ENCODE assay signal across 1 cellular context in the genomic region with DNA sequence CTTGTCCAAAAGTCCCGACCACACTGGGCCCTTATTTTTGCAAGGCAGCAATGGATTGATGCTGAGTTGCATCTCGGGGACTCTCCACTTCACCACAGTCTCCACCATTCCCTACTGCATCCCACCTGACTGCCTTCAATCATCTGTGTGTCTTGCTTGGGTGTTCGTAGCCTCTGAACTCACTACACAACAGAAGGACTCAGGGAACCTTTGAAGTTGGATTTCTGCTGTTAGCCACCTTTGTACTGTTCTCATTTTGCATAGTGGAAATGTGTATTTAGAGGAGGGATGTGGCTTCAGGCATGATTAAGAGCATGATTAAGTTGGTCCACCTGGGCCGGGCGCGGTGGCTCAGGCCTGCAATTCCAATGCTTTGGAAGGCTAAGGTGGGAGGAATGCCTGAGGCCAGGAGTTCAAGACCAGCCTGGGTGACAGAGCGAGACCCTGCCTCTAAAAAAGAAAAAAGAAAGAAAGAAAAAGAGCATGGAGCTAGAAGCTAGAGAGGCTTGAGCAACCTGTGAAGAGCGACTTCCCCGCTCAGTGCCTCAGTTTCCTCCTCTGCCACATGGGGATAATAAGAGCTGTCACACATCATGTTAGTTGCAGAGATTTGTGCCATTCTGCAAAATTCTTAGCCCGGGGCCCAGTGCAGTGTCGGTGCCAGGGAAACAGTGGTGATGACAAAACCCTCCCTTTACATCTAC.
TF ChIP-seq lines count a peak whose summit lies in the region.

No MANE protein-coding gene starts in this region.

TF ChIP-seq in HepG2, 621 proteins besides CTCF, POLR2A, EP300 and RAD21 (continued from another document and continues in another):
- TF ChIP-seq, protein P1, sequence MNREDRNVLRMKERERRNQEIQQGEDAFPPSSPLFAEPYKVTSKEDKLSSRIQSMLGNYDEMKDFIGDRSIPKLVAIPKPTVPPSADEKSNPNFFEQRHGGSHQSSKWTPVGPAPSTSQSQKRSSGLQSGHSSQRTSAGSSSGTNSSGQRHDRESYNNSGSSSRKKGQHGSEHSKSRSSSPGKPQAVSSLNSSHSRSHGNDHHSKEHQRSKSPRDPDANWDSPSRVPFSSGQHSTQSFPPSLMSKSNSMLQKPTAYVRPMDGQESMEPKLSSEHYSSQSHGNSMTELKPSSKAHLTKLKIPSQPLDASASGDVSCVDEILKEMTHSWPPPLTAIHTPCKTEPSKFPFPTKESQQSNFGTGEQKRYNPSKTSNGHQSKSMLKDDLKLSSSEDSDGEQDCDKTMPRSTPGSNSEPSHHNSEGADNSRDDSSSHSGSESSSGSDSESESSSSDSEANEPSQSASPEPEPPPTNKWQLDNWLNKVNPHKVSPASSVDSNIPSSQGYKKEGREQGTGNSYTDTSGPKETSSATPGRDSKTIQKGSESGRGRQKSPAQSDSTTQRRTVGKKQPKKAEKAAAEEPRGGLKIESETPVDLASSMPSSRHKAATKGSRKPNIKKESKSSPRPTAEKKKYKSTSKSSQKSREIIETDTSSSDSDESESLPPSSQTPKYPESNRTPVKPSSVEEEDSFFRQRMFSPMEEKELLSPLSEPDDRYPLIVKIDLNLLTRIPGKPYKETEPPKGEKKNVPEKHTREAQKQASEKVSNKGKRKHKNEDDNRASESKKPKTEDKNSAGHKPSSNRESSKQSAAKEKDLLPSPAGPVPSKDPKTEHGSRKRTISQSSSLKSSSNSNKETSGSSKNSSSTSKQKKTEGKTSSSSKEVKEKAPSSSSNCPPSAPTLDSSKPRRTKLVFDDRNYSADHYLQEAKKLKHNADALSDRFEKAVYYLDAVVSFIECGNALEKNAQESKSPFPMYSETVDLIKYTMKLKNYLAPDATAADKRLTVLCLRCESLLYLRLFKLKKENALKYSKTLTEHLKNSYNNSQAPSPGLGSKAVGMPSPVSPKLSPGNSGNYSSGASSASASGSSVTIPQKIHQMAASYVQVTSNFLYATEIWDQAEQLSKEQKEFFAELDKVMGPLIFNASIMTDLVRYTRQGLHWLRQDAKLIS (CRISPR knock-in tag; IDR thresholded peaks at IDR 0.05), result peak; percentile 67
- TF ChIP-seq CREM (IDR thresholded peaks at IDR 0.05) (no peak; the same call in 1 of the 2 replicates), CREM (CRISPR knock-in tag; IDR thresholded peaks at IDR 0.05) (no peak), AGO1 (IDR thresholded peaks at IDR 0.05; ENCODE audit: low read depth, low read length, poor library complexity, severe bottlenecking) (no peak), SOX13 (IDR thresholded peaks at IDR 0.05) (peak; percentile 38; the same call in 1 of the 2 replicates), SOX13 (CRISPR knock-in tag; conservative IDR thresholded peaks at IDR 0.05 in 1 of 2, IDR thresholded peaks at IDR 0.05 in 1 of 2) (peak; percentile 57 to 95; a peak in 2 of 4 replicates), ELF3 (CRISPR knock-in tag; IDR thresholded peaks at IDR 0.05) (peak; percentile 85), HIVEP1 (CRISPR knock-in tag; IDR thresholded peaks at IDR 0.05) (peak; percentile 38; the same call in 1 of the 2 replicates), KMT2B (CRISPR knock-in tag; IDR thresholded peaks at IDR 0.05) (peak; percentile 40; the same call in 1 of the 2 replicates), ETV5 (CRISPR knock-in tag; IDR thresholded peaks at IDR 0.05; ENCODE audit: borderline replicate concordance) (peak; percentile 80), BORCS8-MEF2B (CRISPR knock-in tag; IDR thresholded peaks at IDR 0.05) (peak; percentile 83), ZNF747 (CRISPR knock-in tag; IDR thresholded peaks at IDR 0.05; ENCODE audit: borderline replicate concordance) (no peak; the same call in 1 of the 2 replicates), IRX3 (CRISPR knock-in tag; IDR thresholded peaks at IDR 0.05; ENCODE audit: borderline replicate concordance, low read depth) (no peak), PHF8 (CRISPR knock-in tag; IDR thresholded peaks at IDR 0.05) (peak; percentile 26), ZNF225 (CRISPR knock-in tag; IDR thresholded peaks at IDR 0.05) (no peak), ZSCAN31 (CRISPR knock-in tag; IDR thresholded peaks at IDR 0.05; ENCODE audit: low read depth) (peak; percentile 69), GATA4 (IDR thresholded peaks at IDR 0.05; ENCODE audit: borderline replicate concordance, low read depth) (peak; percentile 71; the same call in 1 of the 2 replicates), ZNF883 (CRISPR knock-in tag; IDR thresholded peaks at IDR 0.05; ENCODE audit: not compliant biosample characterization) (no peak), MAFK (conservative IDR thresholded peaks at IDR 0.05 in 1 of 2, IDR thresholded peaks at IDR 0.05 in 1 of 2; ENCODE audit: low read length in 2 of 2) (peak in 1 of 2 experiments; percentile 18; a peak in 2 of 4 replicates), ZSCAN20 (CRISPR knock-in tag; IDR thresholded peaks at IDR 0.05; ENCODE audit: borderline replicate concordance) (peak; percentile 66), CBFB (CRISPR knock-in tag; IDR thresholded peaks at IDR 0.05) (peak; percentile 63; the same call in 1 of the 2 replicates), ZNF567 (CRISPR knock-in tag; IDR thresholded peaks at IDR 0.05; ENCODE audit: borderline replicate concordance) (no peak), RARA (CRISPR knock-in tag; IDR thresholded peaks at IDR 0.05) (peak; percentile 92), ZNF383 (CRISPR knock-in tag; IDR thresholded peaks at IDR 0.05; ENCODE audit: borderline replicate concordance) (no peak)
- TF ChIP-seq, protein P2, sequence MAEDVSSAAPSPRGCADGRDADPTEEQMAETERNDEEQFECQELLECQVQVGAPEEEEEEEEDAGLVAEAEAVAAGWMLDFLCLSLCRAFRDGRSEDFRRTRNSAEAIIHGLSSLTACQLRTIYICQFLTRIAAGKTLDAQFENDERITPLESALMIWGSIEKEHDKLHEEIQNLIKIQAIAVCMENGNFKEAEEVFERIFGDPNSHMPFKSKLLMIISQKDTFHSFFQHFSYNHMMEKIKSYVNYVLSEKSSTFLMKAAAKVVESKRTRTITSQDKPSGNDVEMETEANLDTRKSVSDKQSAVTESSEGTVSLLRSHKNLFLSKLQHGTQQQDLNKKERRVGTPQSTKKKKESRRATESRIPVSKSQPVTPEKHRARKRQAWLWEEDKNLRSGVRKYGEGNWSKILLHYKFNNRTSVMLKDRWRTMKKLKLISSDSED (CRISPR knock-in tag; IDR thresholded peaks at IDR 0.05), result no peak
- TF ChIP-seq, protein P3, sequence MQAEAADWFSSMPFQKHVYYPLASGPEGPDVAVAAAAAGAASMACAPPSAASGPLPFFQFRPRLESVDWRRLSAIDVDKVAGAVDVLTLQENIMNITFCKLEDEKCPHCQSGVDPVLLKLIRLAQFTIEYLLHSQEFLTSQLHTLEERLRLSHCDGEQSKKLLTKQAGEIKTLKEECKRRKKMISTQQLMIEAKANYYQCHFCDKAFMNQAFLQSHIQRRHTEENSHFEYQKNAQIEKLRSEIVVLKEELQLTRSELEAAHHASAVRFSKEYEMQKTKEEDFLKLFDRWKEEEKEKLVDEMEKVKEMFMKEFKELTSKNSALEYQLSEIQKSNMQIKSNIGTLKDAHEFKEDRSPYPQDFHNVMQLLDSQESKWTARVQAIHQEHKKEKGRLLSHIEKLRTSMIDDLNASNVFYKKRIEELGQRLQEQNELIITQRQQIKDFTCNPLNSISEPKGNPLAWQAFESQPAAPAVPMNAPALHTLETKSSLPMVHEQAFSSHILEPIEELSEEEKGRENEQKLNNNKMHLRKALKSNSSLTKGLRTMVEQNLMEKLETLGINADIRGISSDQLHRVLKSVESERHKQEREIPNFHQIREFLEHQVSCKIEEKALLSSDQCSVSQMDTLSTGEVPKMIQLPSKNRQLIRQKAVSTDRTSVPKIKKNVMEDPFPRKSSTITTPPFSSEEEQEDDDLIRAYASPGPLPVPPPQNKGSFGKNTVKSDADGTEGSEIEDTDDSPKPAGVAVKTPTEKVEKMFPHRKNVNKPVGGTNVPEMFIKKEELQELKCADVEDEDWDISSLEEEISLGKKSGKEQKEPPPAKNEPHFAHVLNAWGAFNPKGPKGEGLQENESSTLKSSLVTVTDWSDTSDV (CRISPR knock-in tag; IDR thresholded peaks at IDR 0.05), result no peak
- TF ChIP-seq, protein P4, sequence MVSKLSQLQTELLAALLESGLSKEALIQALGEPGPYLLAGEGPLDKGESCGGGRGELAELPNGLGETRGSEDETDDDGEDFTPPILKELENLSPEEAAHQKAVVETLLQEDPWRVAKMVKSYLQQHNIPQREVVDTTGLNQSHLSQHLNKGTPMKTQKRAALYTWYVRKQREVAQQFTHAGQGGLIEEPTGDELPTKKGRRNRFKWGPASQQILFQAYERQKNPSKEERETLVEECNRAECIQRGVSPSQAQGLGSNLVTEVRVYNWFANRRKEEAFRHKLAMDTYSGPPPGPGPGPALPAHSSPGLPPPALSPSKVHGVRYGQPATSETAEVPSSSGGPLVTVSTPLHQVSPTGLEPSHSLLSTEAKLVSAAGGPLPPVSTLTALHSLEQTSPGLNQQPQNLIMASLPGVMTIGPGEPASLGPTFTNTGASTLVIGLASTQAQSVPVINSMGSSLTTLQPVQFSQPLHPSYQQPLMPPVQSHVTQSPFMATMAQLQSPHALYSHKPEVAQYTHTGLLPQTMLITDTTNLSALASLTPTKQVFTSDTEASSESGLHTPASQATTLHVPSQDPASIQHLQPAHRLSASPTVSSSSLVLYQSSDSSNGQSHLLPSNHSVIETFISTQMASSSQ (IDR thresholded peaks at IDR 0.05; ENCODE audit: low read depth), result no peak; the same call in 1 of the 2 replicates
- TF ChIP-seq, protein P4 (CRISPR knock-in tag; IDR thresholded peaks at IDR 0.05; ENCODE audit: borderline replicate concordance), result peak; percentile 74; the same call in 1 of the 2 replicates
- TF ChIP-seq, protein P5, sequence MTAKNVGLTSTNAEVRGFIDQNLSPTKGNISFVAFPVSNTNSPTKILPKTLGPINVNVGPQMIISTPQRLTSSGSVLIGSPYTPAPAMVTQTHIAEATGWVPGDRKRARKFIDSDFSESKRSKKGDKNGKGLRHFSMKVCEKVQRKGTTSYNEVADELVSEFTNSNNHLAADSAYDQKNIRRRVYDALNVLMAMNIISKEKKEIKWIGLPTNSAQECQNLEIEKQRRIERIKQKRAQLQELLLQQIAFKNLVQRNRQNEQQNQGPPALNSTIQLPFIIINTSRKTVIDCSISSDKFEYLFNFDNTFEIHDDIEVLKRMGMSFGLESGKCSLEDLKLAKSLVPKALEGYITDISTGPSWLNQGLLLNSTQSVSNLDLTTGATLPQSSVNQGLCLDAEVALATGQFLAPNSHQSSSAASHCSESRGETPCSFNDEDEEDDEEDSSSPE (CRISPR knock-in tag; IDR thresholded peaks at IDR 0.05), result no peak
- TF ChIP-seq, protein P6, sequence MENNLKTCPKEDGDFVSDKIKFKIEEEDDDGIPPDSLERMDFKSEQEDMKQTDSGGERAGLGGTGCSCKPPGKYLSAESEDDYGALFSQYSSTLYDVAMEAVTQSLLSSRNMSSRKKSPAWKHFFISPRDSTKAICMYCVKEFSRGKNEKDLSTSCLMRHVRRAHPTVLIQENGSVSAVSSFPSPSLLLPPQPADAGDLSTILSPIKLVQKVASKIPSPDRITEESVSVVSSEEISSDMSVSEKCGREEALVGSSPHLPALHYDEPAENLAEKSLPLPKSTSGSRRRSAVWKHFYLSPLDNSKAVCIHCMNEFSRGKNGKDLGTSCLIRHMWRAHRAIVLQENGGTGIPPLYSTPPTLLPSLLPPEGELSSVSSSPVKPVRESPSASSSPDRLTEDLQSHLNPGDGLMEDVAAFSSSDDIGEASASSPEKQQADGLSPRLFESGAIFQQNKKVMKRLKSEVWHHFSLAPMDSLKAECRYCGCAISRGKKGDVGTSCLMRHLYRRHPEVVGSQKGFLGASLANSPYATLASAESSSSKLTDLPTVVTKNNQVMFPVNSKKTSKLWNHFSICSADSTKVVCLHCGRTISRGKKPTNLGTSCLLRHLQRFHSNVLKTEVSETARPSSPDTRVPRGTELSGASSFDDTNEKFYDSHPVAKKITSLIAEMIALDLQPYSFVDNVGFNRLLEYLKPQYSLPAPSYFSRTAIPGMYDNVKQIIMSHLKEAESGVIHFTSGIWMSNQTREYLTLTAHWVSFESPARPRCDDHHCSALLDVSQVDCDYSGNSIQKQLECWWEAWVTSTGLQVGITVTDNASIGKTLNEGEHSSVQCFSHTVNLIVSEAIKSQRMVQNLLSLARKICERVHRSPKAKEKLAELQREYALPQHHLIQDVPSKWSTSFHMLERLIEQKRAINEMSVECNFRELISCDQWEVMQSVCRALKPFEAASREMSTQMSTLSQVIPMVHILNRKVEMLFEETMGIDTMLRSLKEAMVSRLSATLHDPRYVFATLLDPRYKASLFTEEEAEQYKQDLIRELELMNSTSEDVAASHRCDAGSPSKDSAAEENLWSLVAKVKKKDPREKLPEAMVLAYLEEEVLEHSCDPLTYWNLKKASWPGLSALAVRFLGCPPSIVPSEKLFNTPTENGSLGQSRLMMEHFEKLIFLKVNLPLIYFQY (CRISPR knock-in tag; IDR thresholded peaks at IDR 0.05; ENCODE audit: borderline replicate concordance), result peak; percentile 96; the same call in 1 of the 2 replicates
- TF ChIP-seq, protein P7, sequence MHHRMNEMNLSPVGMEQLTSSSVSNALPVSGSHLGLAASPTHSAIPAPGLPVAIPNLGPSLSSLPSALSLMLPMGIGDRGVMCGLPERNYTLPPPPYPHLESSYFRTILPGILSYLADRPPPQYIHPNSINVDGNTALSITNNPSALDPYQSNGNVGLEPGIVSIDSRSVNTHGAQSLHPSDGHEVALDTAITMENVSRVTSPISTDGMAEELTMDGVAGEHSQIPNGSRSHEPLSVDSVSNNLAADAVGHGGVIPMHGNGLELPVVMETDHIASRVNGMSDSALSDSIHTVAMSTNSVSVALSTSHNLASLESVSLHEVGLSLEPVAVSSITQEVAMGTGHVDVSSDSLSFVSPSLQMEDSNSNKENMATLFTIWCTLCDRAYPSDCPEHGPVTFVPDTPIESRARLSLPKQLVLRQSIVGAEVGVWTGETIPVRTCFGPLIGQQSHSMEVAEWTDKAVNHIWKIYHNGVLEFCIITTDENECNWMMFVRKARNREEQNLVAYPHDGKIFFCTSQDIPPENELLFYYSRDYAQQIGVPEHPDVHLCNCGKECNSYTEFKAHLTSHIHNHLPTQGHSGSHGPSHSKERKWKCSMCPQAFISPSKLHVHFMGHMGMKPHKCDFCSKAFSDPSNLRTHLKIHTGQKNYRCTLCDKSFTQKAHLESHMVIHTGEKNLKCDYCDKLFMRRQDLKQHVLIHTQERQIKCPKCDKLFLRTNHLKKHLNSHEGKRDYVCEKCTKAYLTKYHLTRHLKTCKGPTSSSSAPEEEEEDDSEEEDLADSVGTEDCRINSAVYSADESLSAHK (CRISPR knock-in tag; IDR thresholded peaks at IDR 0.05; ENCODE audit: borderline replicate concordance), result no peak
